8 cellular contexts compared by ENCODE assay signal in genomic region chr5:134527961-134528424, GRCh38. TPM values are rescaled to one million over a fixed set of nuclear protein-coding genes. Genes with fewer than 3 reads are reported as not detected.
DNase-seq lines count a peak whose midpoint lies in the region; ATAC-seq and TF ChIP-seq lines count a peak whose summit lies in the region.

No MANE protein-coding gene starts in this region.

- intact Hi-C loops in esophagus muscularis mucosa (cut with DNase I), result loop anchor here (1.0 to 2.0 kb wide), 2 partner anchors 47 to 157 kb away; partner anchors contain the start of gene UBE2B

- no peak for TF ChIP-seq EP300 in esophagus muscularis mucosa (IDR thresholded peaks at IDR 0.05)

- 14% methylated on average over 14 of the region's 14 CpGs for WGBS in esophagus muscularis mucosa

- H2AFZ ChIP-seq in parathyroid adenoma, result no peak overlapping the region

- no peak overlapping the region for H3K9ac ChIP-seq in parathyroid adenoma

- H3K4me1 ChIP-seq in Peyer's patch (peaks cover 8 to 55% (median 34%) of the 10 kb centered on the region in 4 donors), esophagus muscularis mucosa (peaks cover 51 to 75% (median 66%) of the 10 kb centered on the region in 4 donors), parathyroid adenoma (peaks cover 27% of the 10 kb centered on the region)

- TF ChIP-seq CTCF in Peyer's patch (IDR thresholded peaks at IDR 0.05) (no peak), esophagus muscularis mucosa (IDR thresholded peaks at IDR 0.05) (no peak), parathyroid adenoma (IDR thresholded peaks at IDR 0.05) (no peak)

- H3K4me2 ChIP-seq in parathyroid adenoma (ENCODE audit: low read length), result peak overlapping the region; percentile 93

- no peak for ATAC-seq in HG03196 (IDR thresholded peaks at IDR 0.05; ENCODE audit: unreplicated experiment)

- no peaks in the 10 kb centered on the region for H3K9me3 ChIP-seq in Peyer's patch
- no peaks in the 10 kb centered on the region for H3K9me3 ChIP-seq in esophagus muscularis mucosa
- no peaks in the 10 kb centered on the region for H3K9me3 ChIP-seq in parathyroid adenoma (ENCODE audit: control insufficient read depth, low read length)

- TF ChIP-seq POLR2A in Peyer's patch (IDR thresholded peaks at IDR 0.05) (no peak), esophagus muscularis mucosa (IDR thresholded peaks at IDR 0.05; ENCODE audit: low read depth) (no peak)

- DNase-seq in DMS 273 (lab: John Stamatoyannopoulos, UW; ENCODE audit: unreplicated experiment) (peak; percentile 66), Peyer's patch (no peak), esophagus muscularis mucosa (ENCODE audit: extremely low spot score) (no peak), T-helper 9 cell (no peak), DMS153 treated with DMSO at 0.1 percent for 48 hours (lab: John Stamatoyannopoulos, UW; ENCODE audit: unreplicated experiment) (no peak)
- no peak for DNase-seq in effector CD8-positive, alpha-beta T cell (lab: John Stamatoyannopoulos, UW)

- H3K27me3 ChIP-seq in Peyer's patch, result no peaks in the 10 kb centered on the region
- H3K27me3 ChIP-seq in esophagus muscularis mucosa, result no peaks in the 10 kb centered on the region
- H3K27me3 ChIP-seq in parathyroid adenoma (ENCODE audit: control insufficient read depth, insufficient read depth, low read length), result no peaks in the 10 kb centered on the region

- H3K36me3 ChIP-seq in Peyer's patch, result no peaks in the 10 kb centered on the region
- H3K36me3 ChIP-seq in esophagus muscularis mucosa, result no peaks in the 10 kb centered on the region
- H3K36me3 ChIP-seq in parathyroid adenoma (ENCODE audit: control insufficient read depth, insufficient read depth, low read length), result no peaks in the 10 kb centered on the region

- H3K79me2 ChIP-seq in parathyroid adenoma, result peaks cover 53% of the 10 kb centered on the region

- H3K4me3 ChIP-seq in Peyer's patch, result peak overlapping the region; percentile 78 to 98 (median 87)
- H3K4me3 ChIP-seq in esophagus muscularis mucosa, result peak overlapping the region; percentile 79 to 97 (median 92)
- peak overlapping the region; percentile 100 for H3K4me3 ChIP-seq in parathyroid adenoma (ENCODE audit: low read depth, low read length)

- H3K27ac ChIP-seq in Peyer's patch (peak overlapping the region; percentile 93 to 100 (median 97)), esophagus muscularis mucosa (replicated peaks in 1 of 4) (peak overlapping the region; percentile 96 to 100 (median 99)), parathyroid adenoma (peak overlapping the region; percentile 100)

RNA-seq across cellular contexts. Expression of gene JADE2, which starts 2.5 kb away (rescaled TPM):
- 10 to 100 TPM; 51.5 to 77.6 (median 57.4) TPM for total RNA-seq in Peyer's patch
- 10 to 100 TPM; 55.5 to 95.5 (median 77.1) TPM for total RNA-seq in esophagus muscularis mucosa
